In genomic region chr17:51152766-51153209, GRCh38 we compare ENCODE assay signal across 7 cellular contexts. TPM values are rescaled to one million over a fixed set of nuclear protein-coding genes. Genes with fewer than 3 reads are reported as not detected.
DNase-seq lines count a peak whose midpoint lies in the region; ATAC-seq, FAIRE-seq and TF ChIP-seq lines count a peak whose summit lies in the region.

No MANE protein-coding gene starts in this region.

- WGBS in H1 (ENCODE audit: extremely low coverage in 1 of 2, insufficient coverage in 1 of 2, insufficient read length in 1 of 2, insufficient replicate concordance in 2 of 2, low coverage in 1 of 2, low lambda C conversion rate in 2 of 2, missing lambda C conversion rate in 1 of 2), 2 experiments: 71% methylated on average over 8 of the region's 8 CpGs; no CpG with 5 or more reads in 1 of the 2 experiments
- WGBS in pancreas, 2 donors: 9 to 10% methylated on average over 8 of the region's 8 CpGs

- H3K27ac ChIP-seq in MM.1S (ENCODE audit: low read length) (peak overlapping the region; percentile 40; the same call in 1 of the 2 replicates), H1 (ENCODE audit: low read depth, low read length) (no peak overlapping the region; the same call in 1 of the 2 replicates), pancreas (peak overlapping the region; percentile 57 to 88 (median 81))

- H2AFZ ChIP-seq in MM.1S (ENCODE audit: low read length): peak overlapping the region; percentile 85
- peak overlapping the region; percentile 93 for H2AFZ ChIP-seq in H1 (ENCODE audit: low read length)

- H3K4me3 ChIP-seq in MM.1S (ENCODE audit: low read length) (peak overlapping the region; percentile 54), H1 (ENCODE audit: extremely low read depth in 1 of 4, insufficient read depth in 2 of 4, low read depth in 3 of 4, low read length in 4 of 4) (peak overlapping the region; percentile 5 to 76 (median 38); a peak in 7 of 8 replicates), pancreas (peak overlapping the region in 2 of 4 donors; percentile 75 to 77)

- intact Hi-C loops in pancreas (cut with DNase I): loop anchor here in 2 of 3 donors (5.0 to 10.0 kb wide), 2 partner anchors 150 to 158 kb away; no protein-coding TSS in a partner anchor

- H2AK5ac ChIP-seq in H1 (ENCODE audit: low read depth, low read length): no peak overlapping the region

- H3K27me3 ChIP-seq in MM.1S (replicated peaks; ENCODE audit: insufficient read depth, low read length) (no peaks in the 10 kb centered on the region), H1 (replicated peaks in 1 of 4; ENCODE audit: control insufficient read depth in 3 of 4, extremely low read depth in 1 of 4, insufficient read depth in 3 of 4, low read length in 3 of 4) (no peaks in the 10 kb centered on the region), pancreas (no peaks in the 10 kb centered on the region)

- H4K8ac ChIP-seq in H1 (ENCODE audit: extremely low read depth, insufficient read depth, low read length): no peak overlapping the region

- no peak overlapping the region for H2BK120ac ChIP-seq in H1 (replicated peaks; ENCODE audit: low read depth, low read length)

- TF ChIP-seq EP300 in H1 (IDR thresholded peaks at IDR 0.05; ENCODE audit: borderline replicate concordance in 1 of 2, low read depth in 2 of 2, low read length in 2 of 2): no peak

- H3K4me2 ChIP-seq in MM.1S (ENCODE audit: low read depth, low read length): peak overlapping the region; percentile 91
- peak overlapping the region; percentile 3 to 85 for H3K4me2 ChIP-seq in H1 (ENCODE audit: insufficient read depth in 1 of 2, low read depth in 2 of 2, low read length in 2 of 2)

- CTCF ChIA-PET in H1 (lab: Charles Lee; ENCODE audit: partially characterized antibody): interaction anchor here (0.7 to 2.0 kb wide), 23 partner anchors 10 to 192 kb away, joined by 3 to 9 read pairs (median 4); partner anchors contain the start of gene SPAG9

- H3F3A ChIP-seq in MM.1S (ENCODE audit: insufficient read depth, low read length): peaks cover 7% of the 10 kb centered on the region; the same call in 1 of the 2 replicates

- H3K4me1 ChIP-seq in MM.1S (ENCODE audit: low read length) (peaks cover 5% of the 10 kb centered on the region; the same call in 1 of the 2 replicates), H1 (replicated peaks in 1 of 4; ENCODE audit: control insufficient read depth in 3 of 4, insufficient read depth in 4 of 4, low read length in 3 of 4) (peaks cover 0 to 2% (median 0%) of the 10 kb centered on the region in 4 experiments; a peak in 3 of 7 replicates), pancreas (peaks cover 0 to 10% (median 7%) of the 10 kb centered on the region in 3 donors)

- peaks cover 11% of the 10 kb centered on the region for H3K79me1 ChIP-seq in H1 (ENCODE audit: low read depth, low read length)

- no peak overlapping the region for H3K56ac ChIP-seq in H1 (replicated peaks; ENCODE audit: insufficient read length, low read depth, low read length)

- no peaks in the 10 kb centered on the region for H3K9me2 ChIP-seq in MM.1S (replicated peaks; ENCODE audit: insufficient read depth, low read length)

- H2BK5ac ChIP-seq in H1 (ENCODE audit: low read depth, low read length): no peak overlapping the region

- 0 out of 2 replicates have a peak overlapping the region, but pooled peaks have one; percentile 63 for H3K18ac ChIP-seq in H1 (ENCODE audit: extremely low read depth, low read length)

- H3K4ac ChIP-seq in H1 (replicated peaks; ENCODE audit: insufficient read length, low read depth, low read length): no peak overlapping the region

- H3K9ac ChIP-seq in MM.1S (ENCODE audit: low read length) (peak overlapping the region; percentile 45; the same call in 1 of the 2 replicates), H1 (replicated peaks in 1 of 4; ENCODE audit: extremely low read depth in 1 of 4, low read depth in 3 of 4, low read length in 3 of 4) (peak overlapping the region in 2 of 4 experiments; percentile 36 to 42; a peak in 2 of 7 replicates)

- H3K79me2 ChIP-seq in MM.1S (ENCODE audit: low read length) (peaks cover 44% of the 10 kb centered on the region), H1 (ENCODE audit: control insufficient read depth in 1 of 2, insufficient read depth in 2 of 2, low read length in 2 of 2) (peaks cover 10 to 37% of the 10 kb centered on the region in 2 experiments)

- DNase-seq in MM.1S (no peak), H1 (ENCODE audit: low read depth in 1 of 2, low spot score in 2 of 2) (no peak), pancreas (peak in 1 of 6 donors; percentile 26), islet precursor cell (no peak), cerebellar nuclear complex (lab: John Stamatoyannopoulos, UW) (no peak), CD1c-positive myeloid dendritic cell (ENCODE audit: extremely low spot score) (no peak)

- no peak for TF ChIP-seq RAD21 in H1 (IDR thresholded peaks at IDR 0.05 in 1 of 2, conservative IDR thresholded peaks at IDR 0.05 in 1 of 2; ENCODE audit: low read depth in 2 of 2, low read length in 2 of 2)

- H2BK15ac ChIP-seq in H1 (ENCODE audit: low read length): no peak overlapping the region

- no peak overlapping the region for H3K14ac ChIP-seq in H1 (ENCODE audit: insufficient read length)

- no peak overlapping the region for H4K91ac ChIP-seq in H1 (replicated peaks; ENCODE audit: insufficient read length, low read length)

- H4K5ac ChIP-seq in H1 (ENCODE audit: insufficient read length, low read depth, low read length): peak overlapping the region; percentile 59

- TF ChIP-seq CTCF in MM.1S (IDR thresholded peaks at IDR 0.05; ENCODE audit: low read length) (no peak), H1 (IDR thresholded peaks at IDR 0.05; ENCODE audit: control extremely low read depth in 1 of 3, insufficient read depth in 1 of 3, low read depth in 1 of 3, low read length in 3 of 3) (no peak), pancreas (IDR thresholded peaks at IDR 0.05) (no peak)

- POLR2A ChIA-PET in H1 (lab: Charles Lee; ENCODE audit: partially characterized antibody): interaction anchor here (0.7 to 6.1 kb wide), 15 partner anchors 11 to 287 kb away, joined by 3 to 82 read pairs (median 4); partner anchors contain the start of genes NME2, SPAG9 and TOB1

- FAIRE-seq in H1 (lab: Jason Lieb, UNC) (no peak), pancreas (lab: Jason Lieb, UNC) (no peak)

- H3K36me3 ChIP-seq in MM.1S (replicated peaks; ENCODE audit: insufficient read depth, low read length) (peaks cover 6% of the 10 kb centered on the region), H1 (ENCODE audit: control insufficient read depth in 2 of 4, insufficient read depth in 4 of 4, low read length in 3 of 4) (peaks cover 8 to 19% (median 13%) of the 10 kb centered on the region in 4 experiments), pancreas (no peaks in the 10 kb centered on the region)

- H2BK12ac ChIP-seq in H1 (ENCODE audit: low read depth, low read length): no peak overlapping the region

- peaks cover 5% of the 10 kb centered on the region for H3K23me2 ChIP-seq in H1 (ENCODE audit: low read depth, low read length)

- no peak for TF ChIP-seq POLR2A in H1 (IDR thresholded peaks at IDR 0.05; ENCODE audit: control extremely low read depth in 1 of 2, low read depth in 2 of 2, low read length in 2 of 2)

- ATAC-seq in GM19372 (IDR thresholded peaks at IDR 0.05; ENCODE audit: low read depth, unreplicated experiment) (peak; percentile 1), pancreas (peak; percentile 10 to 35 (median 28))

- no peaks in the 10 kb centered on the region for H4K20me1 ChIP-seq in MM.1S (ENCODE audit: insufficient read depth, low read length)
- peaks cover 0 to 4% of the 10 kb centered on the region in 2 experiments for H4K20me1 ChIP-seq in H1 (replicated peaks in 1 of 2; ENCODE audit: control insufficient read depth in 1 of 2, insufficient read depth in 2 of 2, low read length in 2 of 2)

- H3K23ac ChIP-seq in H1 (ENCODE audit: insufficient read length): no peak overlapping the region

- no peak overlapping the region for H2BK20ac ChIP-seq in H1 (ENCODE audit: low read length)

- no peaks in the 10 kb centered on the region for H3K9me3 ChIP-seq in MM.1S (replicated peaks; ENCODE audit: insufficient read depth, low read length)
- no peaks in the 10 kb centered on the region for H3K9me3 ChIP-seq in H1 (ENCODE audit: insufficient read depth in 2 of 2, low read depth in 1 of 2, low read length in 1 of 2)
- H3K9me3 ChIP-seq in pancreas: no peaks in the 10 kb centered on the region

RNA-seq across cellular contexts. Expression of gene NME1, which starts 0.6 kb away (rescaled TPM):
- total RNA-seq in H1 (2021; fragmentation: NEBNext Ultra II Directional; extraction: Animal tissue kit (Norgen Biotek cat#: 25700)): 307 and 310 TPM in 2 replicates
- polyA plus RNA-seq in H1 (2011; rRNA removed) (306 and 380 TPM in 2 replicates), pancreas (10 to 100 TPM; 43.6 to 57.1 TPM)
- 344 TPM for polyA plus RNA-seq in H1 (2011; cell fraction: cytosol; rRNA removed)
- 122 TPM for polyA plus RNA-seq in H1 (2011; cell fraction: nucleus; rRNA removed)
- 275 to 351 TPM (median 323 TPM) in 4 replicates for polyA plus RNA-seq in H1 (2012, experiment 1 of 2)
- 544 TPM for polyA plus RNA-seq in H1 (2012, experiment 2 of 2)
- 213 TPM for polyA plus RNA-seq in H1 (2013, experiment 1 of 2)
- polyA plus RNA-seq in H1 (2013, experiment 2 of 2): 231 TPM
- polyA minus RNA-seq in H1 (2011; rRNA and poly(A)+ RNA removed): 86.8 and 109 TPM in 2 replicates
- polyA minus RNA-seq in H1 (2011; cell fraction: cytosol; rRNA and poly(A)+ RNA removed): 38.3 TPM
- 44.8 TPM for polyA minus RNA-seq in H1 (2011; cell fraction: nucleus; rRNA and poly(A)+ RNA removed)
- total RNA-seq in pancreas: 10 to 100 TPM; 15.6 to 49.1 (median 34.8) TPM

RNA-seq across cellular contexts. Expression of gene NME2, which starts 13.4 kb away (rescaled TPM):
- 801 and 827 TPM in 2 replicates for total RNA-seq in H1 (2021; fragmentation: NEBNext Ultra II Directional; extraction: Animal tissue kit (Norgen Biotek cat#: 25700))
- polyA plus RNA-seq in H1 (2011; rRNA removed) (795 and 929 TPM in 2 replicates), pancreas (100 to 1,000 TPM; 263 to 371 TPM)
- 1,071 TPM for polyA plus RNA-seq in H1 (2011; cell fraction: cytosol; rRNA removed)
- polyA plus RNA-seq in H1 (2011; cell fraction: nucleus; rRNA removed): 551 TPM
- 832 to 1,007 TPM (median 935 TPM) in 4 replicates for polyA plus RNA-seq in H1 (2012, experiment 1 of 2)
- polyA plus RNA-seq in H1 (2012, experiment 2 of 2): 1,048 TPM
- 1,239 TPM for polyA plus RNA-seq in H1 (2013, experiment 1 of 2)
- 1,281 TPM for polyA plus RNA-seq in H1 (2013, experiment 2 of 2)
- 149 and 156 TPM in 2 replicates for polyA minus RNA-seq in H1 (2011; rRNA and poly(A)+ RNA removed)
- 147 TPM for polyA minus RNA-seq in H1 (2011; cell fraction: cytosol; rRNA and poly(A)+ RNA removed)
- 222 TPM for polyA minus RNA-seq in H1 (2011; cell fraction: nucleus; rRNA and poly(A)+ RNA removed)
- total RNA-seq in pancreas: 100 to 1,000 TPM; 137 to 315 (median 286) TPM

RNA-seq across cellular contexts. Expression of gene SPAG9, which starts 32.1 kb away (rescaled TPM):
- total RNA-seq in H1 (2021; fragmentation: NEBNext Ultra II Directional; extraction: Animal tissue kit (Norgen Biotek cat#: 25700)): 46.0 and 63.8 TPM in 2 replicates
- 8.3 and 9.8 TPM in 2 replicates for polyA plus RNA-seq in H1 (2011; rRNA removed)
- 15.4 TPM for polyA plus RNA-seq in H1 (2011; cell fraction: cytosol; rRNA removed)
- polyA plus RNA-seq in H1 (2011; cell fraction: nucleus; rRNA removed): 31.2 TPM
- 27.2 to 37.4 TPM (median 28.8 TPM) in 4 replicates for polyA plus RNA-seq in H1 (2012, experiment 1 of 2)
- 2.2 TPM for polyA plus RNA-seq in H1 (2012, experiment 2 of 2)
- 22.1 TPM for polyA plus RNA-seq in H1 (2013, experiment 1 of 2)
- polyA plus RNA-seq in H1 (2013, experiment 2 of 2): 21.7 TPM
- polyA minus RNA-seq in H1 (2011; rRNA and poly(A)+ RNA removed): 80.1 and 106 TPM in 2 replicates
- polyA minus RNA-seq in H1 (2011; cell fraction: cytosol; rRNA and poly(A)+ RNA removed): 45.4 TPM
- polyA minus RNA-seq in H1 (2011; cell fraction: nucleus; rRNA and poly(A)+ RNA removed): 114 TPM
- total RNA-seq in pancreas: 10 to 100 TPM; 32.3 to 56.1 (median 42.9) TPM
- polyA plus RNA-seq in pancreas: 10 to 100 TPM; 18.7 to 33.0 TPM
